ENCODE assay signal across 16 cellular contexts in genomic region chr5:57416246-57416996, GRCh38.
DNase-seq lines count a peak whose midpoint lies in the region; ATAC-seq, FAIRE-seq and TF ChIP-seq lines count a peak whose summit lies in the region.
"Had no signal": no experiment of that assay in that cellular context is flagged by ENCODE, and none has a peak within 500 bp of the region (broad histone marks: within the 10 kb centered on the region; RNA-seq: fewer than 3 reads in every experiment).

No MANE protein-coding gene starts in this region.

- FAIRE-seq in astrocyte (lab: Jason Lieb, UNC), result peak; percentile 81

- H3K36me3 Mint-ChIP-seq in astrocyte (ENCODE audit: low read depth, unreplicated experiment) (no peaks in the 10 kb centered on the region), type B pancreatic cell (no peaks in the 10 kb centered on the region)

- TF ChIP-seq CTCF in cardiac muscle cell (IDR thresholded peaks at IDR 0.05; ENCODE audit: low read depth, low read length) (no peak), left ventricle myocardium inferior (IDR thresholded peaks at IDR 0.05; ENCODE audit: borderline replicate concordance) (no peak), astrocyte (IDR thresholded peaks at IDR 0.05; ENCODE audit: insufficient read depth, low read depth, low read length) (no peak), type B pancreatic cell (conservative IDR thresholded peaks at IDR 0.05) (no peak)

- H3K4me3 ChIP-seq in cardiac muscle cell (no peak overlapping the region), left ventricle myocardium inferior (no peak overlapping the region), astrocyte (ENCODE audit: insufficient read depth, low read depth, low read length) (no peak overlapping the region)
- H3K4me3 ChIP-seq: upper lobe of right lung had no signal

- peak overlapping the region; percentile 15 for H3K4me2 ChIP-seq in astrocyte (ENCODE audit: low read length)

- H3K27me3 ChIP-seq in cardiac muscle cell, result no peaks in the 10 kb centered on the region
- H3K27me3 ChIP-seq in left ventricle myocardium inferior (ENCODE audit: low read depth), result no peaks in the 10 kb centered on the region
- no peaks in the 10 kb centered on the region for H3K27me3 ChIP-seq in astrocyte (ENCODE audit: insufficient read depth, low read length)
- H3K27me3 ChIP-seq: upper lobe of right lung had no signal

- H3K9me3 Mint-ChIP-seq in astrocyte (ENCODE audit: unreplicated experiment) (no peaks in the 10 kb centered on the region), type B pancreatic cell (no peaks in the 10 kb centered on the region)

- H3K27me3 Mint-ChIP-seq in astrocyte (ENCODE audit: low read depth, unreplicated experiment), result peaks cover 7% of the 10 kb centered on the region
- no peaks in the 10 kb centered on the region for H3K27me3 Mint-ChIP-seq in type B pancreatic cell

- DNase-seq in cardiac muscle cell (ENCODE audit: low read depth in 1 of 2, low spot score in 1 of 2), result peak; percentile 71 to 86
- no peak for DNase-seq in left ventricle myocardium inferior
- peak; percentile 89 for DNase-seq in astrocyte (ENCODE audit: low read depth)
- DNase-seq in left cardiac atrium, result no peak
- DNase-seq in type B pancreatic cell (ENCODE audit: extremely low spot score, unreplicated experiment), result no peak
- no peak for DNase-seq in NCI-H2107 treated with DMSO at 0.1 percent for 48 hours (lab: John Stamatoyannopoulos, UW; ENCODE audit: unreplicated experiment)
- no peak for DNase-seq in central memory CD4-positive, alpha-beta T cell
- DNase-seq: ACHN; activated CD4-positive, alpha-beta T cell treated with anti-CD3 and anti-CD28 coated beads, Interleukin-2, amount 50 U/mL, for 4 hours; activated effector memory CD4-positive, alpha-beta T cell treated with anti-CD3 and anti-CD28 coated beads, Interleukin-2, amount 50 U/mL, for 16 hours; NCI-H510A; RPMI8226; stimulated activated CD4-positive, alpha-beta T cell treated with anti-CD3 and anti-CD28 coated beads, Interleukin-1b, Interleukin-23, amount 100 ng/mL, for 48 hours; T-helper 9 cell; upper lobe of right lung had no signal

- H3K4me1 ChIP-seq in cardiac muscle cell (ENCODE audit: low read depth), result peaks cover 32% of the 10 kb centered on the region
- H3K4me1 ChIP-seq in left ventricle myocardium inferior, result peaks cover 27% of the 10 kb centered on the region
- H3K4me1 ChIP-seq in astrocyte (ENCODE audit: insufficient read depth, low read length), result peaks cover 13% of the 10 kb centered on the region

- H4K20me1 ChIP-seq in astrocyte (ENCODE audit: insufficient read depth, low read length), result no peaks in the 10 kb centered on the region

- H3K4me3 Mint-ChIP-seq in astrocyte (ENCODE audit: unreplicated experiment), result no peak overlapping the region
- H3K4me3 Mint-ChIP-seq in type B pancreatic cell, result peak overlapping the region; percentile 19

- H3K27ac Mint-ChIP-seq in astrocyte (ENCODE audit: unreplicated experiment), result no peak overlapping the region
- peak overlapping the region; percentile 3 for H3K27ac Mint-ChIP-seq in type B pancreatic cell

- ATAC-seq in left cardiac atrium (peak; percentile 60 to 84), HG02840 (IDR thresholded peaks at IDR 0.05; ENCODE audit: low FRiP score, unreplicated experiment) (no peak)
- ATAC-seq: upper lobe of right lung had no signal

- H3K9me3 ChIP-seq in cardiac muscle cell (ENCODE audit: low read depth), result no peaks in the 10 kb centered on the region
- H3K9me3 ChIP-seq in left ventricle myocardium inferior (replicated peaks), result no peaks in the 10 kb centered on the region
- no peaks in the 10 kb centered on the region for H3K9me3 ChIP-seq in astrocyte (ENCODE audit: insufficient read depth, low read depth, low read length)
- H3K9me3 ChIP-seq: upper lobe of right lung had no signal

- H3K36me3 ChIP-seq in cardiac muscle cell (no peaks in the 10 kb centered on the region), left ventricle myocardium inferior (no peaks in the 10 kb centered on the region), astrocyte (ENCODE audit: insufficient read depth, low read length) (no peaks in the 10 kb centered on the region)
- H3K36me3 ChIP-seq: upper lobe of right lung had no signal

- H3K27ac ChIP-seq in cardiac muscle cell (peak overlapping the region; percentile 91), left ventricle myocardium inferior (replicated peaks) (no peak overlapping the region), astrocyte (ENCODE audit: low read depth, low read length) (no peak overlapping the region)
- H3K27ac ChIP-seq: upper lobe of right lung had no signal

- H3K9ac ChIP-seq in astrocyte (ENCODE audit: low read length), result no peak overlapping the region

- intact Hi-C loops in left ventricle myocardium inferior (cut with micrococcal nuclease) (no loop called here), left cardiac atrium (cut with DNase I) (no loop called here)

- no peak overlapping the region for H2AFZ ChIP-seq in astrocyte (ENCODE audit: low read depth, low read length)

- H3K4me1 Mint-ChIP-seq in astrocyte (ENCODE audit: low read depth, unreplicated experiment) (peaks cover 9% of the 10 kb centered on the region), type B pancreatic cell (ENCODE audit: unreplicated experiment) (peaks cover 11% of the 10 kb centered on the region)

- no peaks in the 10 kb centered on the region for H3K79me2 ChIP-seq in astrocyte (ENCODE audit: insufficient read depth, low read length)

Comparison
In these comparisons a context has a peak if more than half of its experiments do, and no peak if none do; other contexts are left out.
1. DNase-seq: peak in cardiac muscle cell (2 of 2) and astrocyte (single experiment); none in left ventricle myocardium inferior (single experiment), left cardiac atrium (single experiment), type B pancreatic cell (single experiment), NCI-H2107 treated with DMSO at 0.1 percent for 48 hours (single experiment) and central memory CD4-positive, alpha-beta T cell (single experiment).